In genomic region chr2:85561280-85562212, GRCh38 we compare ENCODE assay signal across 1 cellular context.
TF ChIP-seq lines count a peak whose summit lies in the region.

GGCX (minus strand) TSS chr2:85561493; CDS start chr2:85561428, 65 bp downstream.

TF ChIP-seq in K562, 482 proteins besides CTCF, POLR2A, EP300 and RAD21 (continued from another document and continues in another):
- TF ChIP-seq HOXB6 (CRISPR knock-in tag; IDR thresholded peaks at IDR 0.05; ENCODE audit: borderline replicate concordance) (no peak), MED1 (CRISPR knock-in tag; IDR thresholded peaks at IDR 0.05; ENCODE audit: borderline replicate concordance) (no peak), CGGBP1 (CRISPR knock-in tag; IDR thresholded peaks at IDR 0.05) (no peak), KAT8 (IDR thresholded peaks at IDR 0.05; ENCODE audit: low read depth) (no peak), SUPT5H (IDR thresholded peaks at IDR 0.05) (peak; percentile 93), RREB1 (CRISPR knock-in tag; IDR thresholded peaks at IDR 0.05) (no peak), PPARD (CRISPR knock-in tag; IDR thresholded peaks at IDR 0.05) (no peak), TEAD2 (tag; IDR thresholded peaks at IDR 0.05) (no peak), CREM (IDR thresholded peaks at IDR 0.05; ENCODE audit: low read depth) (peak; percentile 93), PHF20 (IDR thresholded peaks at IDR 0.05; ENCODE audit: partially characterized antibody) (peak; percentile 0), MTA3 (IDR thresholded peaks at IDR 0.05; ENCODE audit: borderline replicate concordance) (peak; percentile 82), ZNF445 (CRISPR knock-in tag; IDR thresholded peaks at IDR 0.05; ENCODE audit: low read depth) (no peak), MBD1 (CRISPR knock-in tag; IDR thresholded peaks at IDR 0.05) (no peak), BRD4 (IDR thresholded peaks at IDR 0.05) (no peak), E2F4 (CRISPR knock-in tag; IDR thresholded peaks at IDR 0.05; ENCODE audit: low read depth) (no peak), IFI16 (CRISPR knock-in tag; IDR thresholded peaks at IDR 0.05) (no peak), POLR2H (tag; IDR thresholded peaks at IDR 0.05; ENCODE audit: low read depth) (peak; percentile 60), ZBTB2 (IDR thresholded peaks at IDR 0.05) (no peak), NCOA2 (IDR thresholded peaks at IDR 0.05; ENCODE audit: partially characterized antibody in 2 of 2) (peak in 1 of 2 experiments; percentile 97), SREBF1 (IDR thresholded peaks at IDR 0.05; ENCODE audit: borderline replicate concordance, low read depth, low read length) (no peak), GABPA (tag; conservative IDR thresholded peaks at IDR 0.05; ENCODE audit: low read depth) (peak; percentile 56), GABPB1 (CRISPR knock-in tag; IDR thresholded peaks at IDR 0.05) (peak; percentile 60), ZNF143 (CRISPR knock-in tag; IDR thresholded peaks at IDR 0.05) (no peak), E2F3 (CRISPR knock-in tag; IDR thresholded peaks at IDR 0.05) (no peak), HBP1 (CRISPR knock-in tag; IDR thresholded peaks at IDR 0.05) (no peak), MXI1 (IDR thresholded peaks at IDR 0.05; ENCODE audit: low read depth, low read length) (peak; percentile 60; the same call in 1 of the 2 replicates), L3MBTL2 (IDR thresholded peaks at IDR 0.05) (peak; percentile 56; the same call in 1 of the 2 replicates), MGA (IDR thresholded peaks at IDR 0.05) (no peak), THRB (CRISPR knock-in tag; conservative IDR thresholded peaks at IDR 0.05) (no peak)
